Comparison of ENCODE assay signal across 1 cellular context in the genomic region with DNA sequence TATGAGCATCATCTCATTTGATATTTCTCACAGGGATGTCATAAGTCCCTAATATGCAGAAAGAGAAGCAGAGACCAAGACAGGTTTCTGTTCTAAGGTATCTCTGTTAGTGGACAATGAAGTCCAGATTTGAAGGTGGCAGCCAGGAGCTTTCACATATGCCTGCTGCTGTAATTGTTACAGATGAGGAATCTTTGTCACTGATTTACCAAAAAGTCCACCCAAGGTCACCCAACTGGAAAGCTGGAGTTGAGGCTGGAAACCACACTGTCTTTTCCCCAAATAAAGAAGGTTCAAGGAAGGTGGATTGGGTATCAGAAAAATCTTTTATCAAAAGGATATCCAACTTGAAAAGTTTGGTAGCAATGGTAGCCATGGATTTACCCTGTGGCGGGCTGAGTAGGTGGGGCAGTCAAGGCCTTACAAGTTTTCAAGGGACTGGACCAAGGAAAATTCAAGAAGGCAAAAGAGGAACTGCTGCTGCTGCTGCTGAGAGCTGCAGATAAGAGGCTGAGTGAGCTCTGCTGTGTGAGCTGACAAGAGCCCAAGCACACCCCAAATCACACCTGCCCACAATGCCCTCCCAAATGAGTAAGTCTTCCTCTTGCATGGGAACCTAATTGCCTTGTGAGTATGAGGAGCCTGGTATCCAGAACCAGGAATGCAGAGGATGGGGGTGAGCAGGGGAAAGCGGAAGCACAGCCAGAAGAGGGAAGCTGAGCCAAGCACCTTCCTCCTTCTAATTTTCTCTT.
A peak's percentile ranks its signal among the peaks of the same experiment; 100 is the strongest.
TF ChIP-seq lines count a peak whose summit lies in the region.

No MANE protein-coding gene starts in this region.

TF ChIP-seq in K562, 482 proteins besides CTCF, POLR2A, EP300 and RAD21 (continued from another document):
- TF ChIP-seq, protein P1, sequence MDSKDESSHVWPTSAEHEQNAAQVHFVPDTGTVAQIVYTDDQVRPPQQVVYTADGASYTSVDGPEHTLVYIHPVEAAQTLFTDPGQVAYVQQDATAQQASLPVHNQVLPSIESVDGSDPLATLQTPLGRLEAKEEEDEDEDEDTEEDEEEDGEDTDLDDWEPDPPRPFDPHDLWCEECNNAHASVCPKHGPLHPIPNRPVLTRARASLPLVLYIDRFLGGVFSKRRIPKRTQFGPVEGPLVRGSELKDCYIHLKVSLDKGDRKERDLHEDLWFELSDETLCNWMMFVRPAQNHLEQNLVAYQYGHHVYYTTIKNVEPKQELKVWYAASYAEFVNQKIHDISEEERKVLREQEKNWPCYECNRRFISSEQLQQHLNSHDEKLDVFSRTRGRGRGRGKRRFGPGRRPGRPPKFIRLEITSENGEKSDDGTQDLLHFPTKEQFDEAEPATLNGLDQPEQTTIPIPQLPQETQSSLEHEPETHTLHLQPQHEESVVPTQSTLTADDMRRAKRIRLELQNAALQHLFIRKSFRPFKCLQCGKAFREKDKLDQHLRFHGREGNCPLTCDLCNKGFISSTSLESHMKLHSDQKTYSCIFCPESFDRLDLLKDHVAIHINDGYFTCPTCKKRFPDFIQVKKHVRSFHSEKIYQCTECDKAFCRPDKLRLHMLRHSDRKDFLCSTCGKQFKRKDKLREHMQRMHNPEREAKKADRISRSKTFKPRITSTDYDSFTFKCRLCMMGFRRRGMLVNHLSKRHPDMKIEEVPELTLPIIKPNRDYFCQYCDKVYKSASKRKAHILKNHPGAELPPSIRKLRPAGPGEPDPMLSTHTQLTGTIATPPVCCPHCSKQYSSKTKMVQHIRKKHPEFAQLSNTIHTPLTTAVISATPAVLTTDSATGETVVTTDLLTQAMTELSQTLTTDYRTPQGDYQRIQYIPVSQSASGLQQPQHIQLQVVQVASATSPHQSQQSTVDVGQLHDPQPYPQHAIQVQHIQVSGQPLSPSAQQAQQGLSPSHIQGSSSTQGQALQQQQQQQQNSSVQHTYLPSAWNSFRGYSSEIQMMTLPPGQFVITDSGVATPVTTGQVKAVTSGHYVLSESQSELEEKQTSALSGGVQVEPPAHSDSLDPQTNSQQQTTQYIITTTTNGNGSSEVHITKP (IDR thresholded peaks at IDR 0.05; ENCODE audit: partially characterized antibody), result peak; percentile 22
- no peak for TF ChIP-seq HMG20B (CRISPR knock-in tag; IDR thresholded peaks at IDR 0.05)
- TF ChIP-seq YBX1 (IDR thresholded peaks at IDR 0.05), result no peak
- peak; percentile 82 for TF ChIP-seq NCOR1 (IDR thresholded peaks at IDR 0.05)
- TF ChIP-seq, protein P2, sequence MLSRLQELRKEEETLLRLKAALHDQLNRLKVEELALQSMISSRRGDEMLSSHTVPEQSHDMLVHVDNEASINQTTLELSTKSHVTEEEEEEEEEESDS (CRISPR knock-in tag; IDR thresholded peaks at IDR 0.05), result no peak
- TF ChIP-seq, protein P3, sequence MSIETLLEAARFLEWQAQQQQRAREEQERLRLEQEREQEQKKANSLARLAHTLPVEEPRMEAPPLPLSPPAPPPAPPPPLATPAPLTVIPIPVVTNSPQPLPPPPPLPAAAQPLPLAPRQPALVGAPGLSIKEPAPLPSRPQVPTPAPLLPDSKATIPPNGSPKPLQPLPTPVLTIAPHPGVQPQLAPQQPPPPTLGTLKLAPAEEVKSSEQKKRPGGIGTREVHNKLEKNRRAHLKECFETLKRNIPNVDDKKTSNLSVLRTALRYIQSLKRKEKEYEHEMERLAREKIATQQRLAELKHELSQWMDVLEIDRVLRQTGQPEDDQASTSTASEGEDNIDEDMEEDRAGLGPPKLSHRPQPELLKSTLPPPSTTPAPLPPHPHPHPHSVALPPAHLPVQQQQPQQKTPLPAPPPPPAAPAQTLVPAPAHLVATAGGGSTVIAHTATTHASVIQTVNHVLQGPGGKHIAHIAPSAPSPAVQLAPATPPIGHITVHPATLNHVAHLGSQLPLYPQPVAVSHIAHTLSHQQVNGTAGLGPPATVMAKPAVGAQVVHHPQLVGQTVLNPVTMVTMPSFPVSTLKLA (conservative IDR thresholded peaks at IDR 0.05), result 0 out of 4 replicates have a peak, but pooled peaks of 1 of the 2 experiments have one; percentile 38
- TF ChIP-seq, protein P4, sequence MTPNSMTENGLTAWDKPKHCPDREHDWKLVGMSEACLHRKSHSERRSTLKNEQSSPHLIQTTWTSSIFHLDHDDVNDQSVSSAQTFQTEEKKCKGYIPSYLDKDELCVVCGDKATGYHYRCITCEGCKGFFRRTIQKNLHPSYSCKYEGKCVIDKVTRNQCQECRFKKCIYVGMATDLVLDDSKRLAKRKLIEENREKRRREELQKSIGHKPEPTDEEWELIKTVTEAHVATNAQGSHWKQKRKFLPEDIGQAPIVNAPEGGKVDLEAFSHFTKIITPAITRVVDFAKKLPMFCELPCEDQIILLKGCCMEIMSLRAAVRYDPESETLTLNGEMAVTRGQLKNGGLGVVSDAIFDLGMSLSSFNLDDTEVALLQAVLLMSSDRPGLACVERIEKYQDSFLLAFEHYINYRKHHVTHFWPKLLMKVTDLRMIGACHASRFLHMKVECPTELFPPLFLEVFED (CRISPR knock-in tag; conservative IDR thresholded peaks at IDR 0.05), result 0 out of 2 replicates have a peak, but pooled peaks have one; percentile 31
- TF ChIP-seq MEIS2 (IDR thresholded peaks at IDR 0.05; ENCODE audit: partially characterized antibody), result peak; percentile 50
- peak; percentile 83 for TF ChIP-seq PML (IDR thresholded peaks at IDR 0.05; ENCODE audit: low read length)
- no peak for TF ChIP-seq HNRNPUL1 (IDR thresholded peaks at IDR 0.05; ENCODE audit: low read length)
- TF ChIP-seq TEAD4 (IDR thresholded peaks at IDR 0.05; ENCODE audit: low read length), result peak; percentile 96
- no peak for TF ChIP-seq TEAD4 (CRISPR knock-in tag; IDR thresholded peaks at IDR 0.05; ENCODE audit: borderline replicate concordance)
- no peak for TF ChIP-seq ZNF146 (CRISPR knock-in tag; IDR thresholded peaks at IDR 0.05; ENCODE audit: unreplicated experiment)
TF ChIP-seq in K562: peak in this region for 86.
